ENCODE assay signal across 2 cellular contexts in the genomic region with DNA sequence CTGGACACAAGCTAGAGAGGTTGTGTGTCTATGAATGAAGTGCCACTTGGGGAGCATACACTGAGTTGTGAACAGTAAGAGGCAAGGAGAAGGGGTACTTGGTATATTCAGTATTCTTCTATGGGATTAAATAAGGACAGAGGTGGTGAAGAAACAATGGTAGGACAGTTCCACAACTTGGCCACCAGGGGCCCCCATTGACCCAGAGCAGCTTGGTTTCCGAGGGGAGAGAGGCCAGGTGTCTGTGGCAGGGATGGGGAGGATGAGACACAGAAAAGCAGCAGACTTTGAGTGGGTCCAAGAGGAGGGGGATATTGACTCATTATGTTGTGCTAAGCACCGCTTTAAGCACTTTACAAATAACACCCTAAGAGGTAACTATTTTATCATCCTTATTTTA.
TF ChIP-seq lines count a peak whose summit lies in the region.

No MANE protein-coding gene starts in this region.

TF ChIP-seq in HepG2, 621 proteins besides CTCF, POLR2A, EP300 and RAD21:
- TF ChIP-seq ZNF230 (CRISPR knock-in tag; IDR thresholded peaks at IDR 0.05): no peak
- TF ChIP-seq, protein P1, sequence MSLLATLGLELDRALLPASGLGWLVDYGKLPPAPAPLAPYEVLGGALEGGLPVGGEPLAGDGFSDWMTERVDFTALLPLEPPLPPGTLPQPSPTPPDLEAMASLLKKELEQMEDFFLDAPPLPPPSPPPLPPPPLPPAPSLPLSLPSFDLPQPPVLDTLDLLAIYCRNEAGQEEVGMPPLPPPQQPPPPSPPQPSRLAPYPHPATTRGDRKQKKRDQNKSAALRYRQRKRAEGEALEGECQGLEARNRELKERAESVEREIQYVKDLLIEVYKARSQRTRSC (CRISPR knock-in tag; IDR thresholded peaks at IDR 0.05; ENCODE audit: low read depth): no peak
- peak; percentile 71; the same call in 1 of the 2 replicates for TF ChIP-seq SETDB1 (CRISPR knock-in tag; IDR thresholded peaks at IDR 0.05; ENCODE audit: borderline replicate concordance)
- TF ChIP-seq YEATS2 (CRISPR knock-in tag; IDR thresholded peaks at IDR 0.05; ENCODE audit: borderline replicate concordance): no peak

TF ChIP-seq in H1, 55 proteins besides CTCF, POLR2A, EP300 and RAD21:
- TF ChIP-seq SUZ12 (IDR thresholded peaks at IDR 0.05; ENCODE audit: low read length) (no peak), TCF12 (IDR thresholded peaks at IDR 0.05; ENCODE audit: low read depth, low read length) (peak; percentile 51; the same call in 1 of the 2 replicates), TBP (IDR thresholded peaks at IDR 0.05; ENCODE audit: low read depth, low read length) (no peak), RFX5 (IDR thresholded peaks at IDR 0.05; ENCODE audit: borderline replicate concordance, low read depth, low read length) (no peak)
